21 cellular contexts compared by ENCODE assay signal in genomic region chr1:200909757-200910239, GRCh38. TPM values are rescaled to one million over a fixed set of nuclear protein-coding genes. Genes with fewer than 3 reads are reported as not detected.
DNase-seq lines count a peak whose midpoint lies in the region; ATAC-seq, FAIRE-seq and TF ChIP-seq lines count a peak whose summit lies in the region.
"Had no signal": no experiment of that assay in that cellular context is flagged by ENCODE, and none has a peak within 500 bp of the region (broad histone marks: within the 10 kb centered on the region; RNA-seq: fewer than 3 reads in every experiment).

No MANE protein-coding gene starts in this region.

- peak; percentile 27 for DNase-seq in GM10248 (ENCODE audit: extremely low spot score)
- peak; percentile 44 for DNase-seq in GM19239 (ENCODE audit: insufficient read length, low spot score)
- DNase-seq in dorsolateral prefrontal cortex = no peak
- DNase-seq in NCI-H2196 (lab: John Stamatoyannopoulos, UW; ENCODE audit: unreplicated experiment) = no peak
- DNase-seq in activated CD4-positive, alpha-beta T cell treated with anti-CD3 and anti-CD28 coated beads for 4 hours = no peak
- DNase-seq: CD4-positive, alpha-beta T cell; foreskin melanocyte; KBM-7; left ventricle myocardium inferior; NCI-H1105 treated with DMSO at 0.1 percent for 48 hours; pancreas; tibial artery had no signal

- intact Hi-C loops in dorsolateral prefrontal cortex (cut with DNase I) = no loop called here

- FAIRE-seq in GM19239 (lab: Jason Lieb, UNC) = peak; percentile 88
- FAIRE-seq: pancreas had no signal

- CTCF ChIA-PET in GM10248 (lab: Yijun Ruan, JAX) = interaction anchor here (0.9 to 3.6 kb wide), 3 partner anchors 19 to 287 kb away, joined by 3 to 15 read pairs (median 8); no protein-coding TSS in a partner anchor

- no peaks in the 10 kb centered on the region for H3K27me3 ChIP-seq in dorsolateral prefrontal cortex
- H3K27me3 ChIP-seq: ascending aorta, pancreas, tibial artery had no signal

- no peak overlapping the region for H3K4me3 ChIP-seq in dorsolateral prefrontal cortex
- H3K4me3 ChIP-seq: ascending aorta, left ventricle myocardium inferior, pancreas, tibial artery had no signal

- POLR2A ChIA-PET in GM10248 (lab: Yijun Ruan, JAX) = no interaction called here

- ATAC-seq in HG02678 (IDR thresholded peaks at IDR 0.05; ENCODE audit: unreplicated experiment) (peak; percentile 38), HG03432 (IDR thresholded peaks at IDR 0.05; ENCODE audit: unreplicated experiment) (peak; percentile 39), HG03025 (IDR thresholded peaks at IDR 0.05; ENCODE audit: low FRiP score, unreplicated experiment) (no peak)
- ATAC-seq: activated CD4-positive, CD25-positive, alpha-beta regulatory T cell treated with anti-CD3 and anti-CD28 coated beads, Interleukin-2, amount 50 U/mL, for 24 hours; pancreas; stimulated activated effector memory CD8-positive, alpha-beta T cell treated with anti-CD3 and anti-CD28 coated beads, Interleukin-12 subunit alpha, Interleukin-12 subunit beta, amount 100 ng/mL, for 72 hours had no signal

- no peak overlapping the region for H3K27ac ChIP-seq in dorsolateral prefrontal cortex
- H3K27ac ChIP-seq: ascending aorta, left ventricle myocardium inferior, pancreas, tibial artery had no signal

- TF ChIP-seq CTCF in GM10248 (IDR thresholded peaks at IDR 0.05; ENCODE audit: control extremely low read depth, extremely low read depth, low read depth, missing control alignments) = no peak
- no peak for TF ChIP-seq CTCF in dorsolateral prefrontal cortex (IDR thresholded peaks at IDR 0.05 in 54 of 56, conservative IDR thresholded peaks at IDR 0.05 in 2 of 56; ENCODE audit: low read depth in 1 of 56, partially characterized antibody in 56 of 56)

RNA-seq across cellular contexts. Expression of gene INAVA, which starts 15.1 kb away (rescaled TPM):
- total RNA-seq in dorsolateral prefrontal cortex = 1 to 10 TPM in 98 of 120 experiments, under 1 TPM in 22; 0.41 to 4.8 (median 1.7) TPM
- total RNA-seq: ascending aorta; T-helper 1 cell treated with Interleukin-12 subunit alpha and Interleukin-12 subunit beta and Interleukin-4 antibody, amounts not matched to agents 30 ng/mL and 1 ng/mL, for 36 hours had no signal

RNA-seq across cellular contexts. Expression of gene GPR25, which starts 37.0 kb away (rescaled TPM):
- under 1 TPM in 4 of 120 experiments, not detected in 116; 0.46 to 0.87 (median 0.57) TPM for total RNA-seq in dorsolateral prefrontal cortex
- total RNA-seq: A673; ascending aorta; left ventricle myocardium inferior; skeletal muscle tissue; T-helper 1 cell treated with Interleukin-12 subunit alpha and Interleukin-12 subunit beta and Interleukin-4 antibody, amounts not matched to agents 30 ng/mL and 1 ng/mL, for 36 hours had no signal

Comparison
In these comparisons a context has a peak if more than half of its experiments do, and no peak if none do; other contexts are left out.
1. DNase-seq: peak in GM10248 (single experiment) and GM19239 (single experiment); none in dorsolateral prefrontal cortex (0 of 10), NCI-H2196 (single experiment) and activated CD4-positive, alpha-beta T cell treated with anti-CD3 and anti-CD28 coated beads for 4 hours (0 of 2).